Comparison of ENCODE assay signal across 17 cellular contexts in genomic region chr2:28568533-28568932, GRCh38.
DNase-seq lines count a peak whose midpoint lies in the region; ATAC-seq and TF ChIP-seq lines count a peak whose summit lies in the region.
"Had no signal": no experiment of that assay in that cellular context is flagged by ENCODE, and none has a peak within 500 bp of the region (broad histone marks: within the 10 kb centered on the region; RNA-seq: fewer than 3 reads in every experiment).

No MANE protein-coding gene starts in this region.

- H3K4me3 Mint-ChIP-seq in MCF 10A (ENCODE audit: unreplicated experiment): no peak overlapping the region

- DNase-seq in MCF 10A (ENCODE audit: unreplicated experiment) (peak; percentile 28), mammary epithelial cell (no peak), MG63 (peak; percentile 52), gastrocnemius medialis (no peak), AG20443 (ENCODE audit: low spot score) (no peak), NCI-H2107 treated with DMSO at 0.1 percent for 48 hours (lab: John Stamatoyannopoulos, UW; ENCODE audit: unreplicated experiment) (no peak), NCI-H2081 (lab: John Stamatoyannopoulos, UW) (no peak)
- DNase-seq: DMS79 treated with DMSO at 0.1 percent for 48 hours, NCI-H1105, NCI-H1694 treated with DMSO at 0.1 percent for 48 hours, NCI-H774, Right ventricle myocardium superior had no signal

- H3K27me3 ChIP-seq in mammary epithelial cell (ENCODE audit: insufficient read depth, low read length): no peaks in the 10 kb centered on the region
- no peaks in the 10 kb centered on the region for H3K27me3 ChIP-seq in MG63
- no peaks in the 10 kb centered on the region for H3K27me3 ChIP-seq in gastrocnemius medialis

- H3K4me3 ChIP-seq in mammary epithelial cell (replicated peaks in 1 of 3; ENCODE audit: insufficient read depth in 1 of 3, low read depth in 2 of 3, low read length in 3 of 3): no peak overlapping the region
- H3K4me3 ChIP-seq in MG63: no peak overlapping the region
- no peak overlapping the region for H3K4me3 ChIP-seq in gastrocnemius medialis
- H3K4me3 ChIP-seq: HAP-1, SK-N-MC had no signal

- no peaks in the 10 kb centered on the region for H4K20me1 ChIP-seq in mammary epithelial cell (ENCODE audit: insufficient read depth, low read length)

- BruUV-seq in MCF 10A (replicated peaks; lab: Mats Ljungman, UMichigan) (no TSS peak), mammary epithelial cell (replicated peaks; lab: Mats Ljungman, UMichigan) (no TSS peak)

- CTCF ChIA-PET in MCF 10A (lab: Yijun Ruan, JAX) (interaction anchor here (0.7 to 3.3 kb wide), 12 partner anchors 10 to 846 kb away, joined by 3 to 39 read pairs (median 4); partner anchors contain the start of gene PPP1CB), mammary epithelial cell (lab: Charles Lee; ENCODE audit: low non-redundant PET) (no interaction called here)

- POLR2A ChIA-PET in MCF 10A (lab: Yijun Ruan, JAX): interaction anchor here (0.6 to 7.5 kb wide), 10 partner anchors 11 to 826 kb away, joined by 3 to 66 read pairs (median 9); partner anchors contain the start of gene PPP1CB

- H3K9me3 ChIP-seq in mammary epithelial cell (replicated peaks; ENCODE audit: insufficient read depth, low read length) (peaks cover 8% of the 10 kb centered on the region), MG63 (0 out of 2 replicates have a peak, but pooled peaks cover 2% of the 10 kb centered on the region), gastrocnemius medialis (no peaks in the 10 kb centered on the region)

- TF ChIP-seq POLR2A in gastrocnemius medialis (IDR thresholded peaks at IDR 0.05): no peak

- in situ Hi-C loops in mammary epithelial cell (cut with MboI; ENCODE audit: low sequenced_read_pairs in 2 of 2): loop anchor here (5.0 to 10.0 kb wide), 2 partner anchors 184 to 186 kb away; partner anchors contain the start of gene PPP1CB (in 2 of the 2)
- in situ Hi-C loops in gastrocnemius medialis (cut with MboI; ENCODE audit: low sequenced_read_pairs in 4 of 4): loop anchor here in 1 of 4 donors (25.0 kb wide), 1 partner anchor 319 kb away; the partner anchor contains the start of gene WDR43

- no peaks in the 10 kb centered on the region for H3K27me3 Mint-ChIP-seq in MCF 10A (ENCODE audit: insufficient read depth, unreplicated experiment)

- H3K9me3 Mint-ChIP-seq in MCF 10A (ENCODE audit: unreplicated experiment): no peaks in the 10 kb centered on the region

- H3K4me1 ChIP-seq in mammary epithelial cell (ENCODE audit: insufficient read depth, low read length) (peaks cover 24% of the 10 kb centered on the region), gastrocnemius medialis (peaks cover 16 to 19% of the 10 kb centered on the region in 2 donors)

- H3K27ac ChIP-seq in mammary epithelial cell (ENCODE audit: insufficient read depth, low read depth, low read length) (no peak overlapping the region), gastrocnemius medialis (peak overlapping the region; percentile 80 to 89 (median 85))
- H3K27ac ChIP-seq: KMS-11, SK-N-MC had no signal

- 75% methylated on average over 5 of the region's 5 CpGs for WGBS in mammary epithelial cell (ENCODE audit: low coverage, missing lambda C conversion rate)

- peak overlapping the region; percentile 60 for H3K27ac Mint-ChIP-seq in MCF 10A (ENCODE audit: low read depth, unreplicated experiment)

- ATAC-seq in esophagus mucosa: peak; percentile 23
- ATAC-seq in gastrocnemius medialis: peak; percentile 46 to 63
- ATAC-seq: Panc1 had no signal

- peaks cover 7% of the 10 kb centered on the region for H3K36me3 Mint-ChIP-seq in MCF 10A (ENCODE audit: insufficient read depth, unreplicated experiment)

- H3K79me2 ChIP-seq in mammary epithelial cell (ENCODE audit: insufficient read depth, low read length): no peaks in the 10 kb centered on the region

- H3K4me1 Mint-ChIP-seq in MCF 10A (ENCODE audit: insufficient read depth, unreplicated experiment): peaks cover 18% of the 10 kb centered on the region

- no peak overlapping the region for H3K4me2 ChIP-seq in mammary epithelial cell (ENCODE audit: insufficient read depth, low read depth, low read length)
- H3K4me2 ChIP-seq: KMS-11 had no signal

- intact Hi-C loops in MCF 10A (cut with micrococcal nuclease) (loop anchor here (2.0 kb wide), 1 partner anchor 16 kb away; no protein-coding TSS in a partner anchor), mammary epithelial cell (cut with micrococcal nuclease) (loop anchor here (5.0 kb wide), 1 partner anchor 234 kb away; no protein-coding TSS in a partner anchor), gastrocnemius medialis (cut with DNase I; ENCODE audit: low total_unique reads) (loop anchor here (5.0 to 10.0 kb wide), 3 partner anchors 244 to 384 kb away; partner anchors contain the start of genes SPDYA and WDR43)

- no peak overlapping the region for H2AFZ ChIP-seq in mammary epithelial cell (ENCODE audit: low read depth, low read length)

- H3K36me3 ChIP-seq in mammary epithelial cell (ENCODE audit: insufficient read depth, low read length) (no peaks in the 10 kb centered on the region), MG63 (no peaks in the 10 kb centered on the region), gastrocnemius medialis (no peaks in the 10 kb centered on the region)
- H3K36me3 ChIP-seq: HAP-1 had no signal

- dilution Hi-C loops in mammary epithelial cell (cut with HindIII; ENCODE audit: low sequenced_read_pairs): loop anchor here (5.0 kb wide), 1 partner anchor 39 kb away; no protein-coding TSS in a partner anchor

- TF ChIP-seq CTCF in MCF 10A (IDR thresholded peaks at IDR 0.05; ENCODE audit: unreplicated experiment) (no peak), mammary epithelial cell (conservative IDR thresholded peaks at IDR 0.05 in 1 of 2, IDR thresholded peaks at IDR 0.05 in 1 of 2; ENCODE audit: extremely low read depth in 1 of 2, insufficient read depth in 1 of 2, low read depth in 1 of 2, low read length in 2 of 2) (no peak), gastrocnemius medialis (IDR thresholded peaks at IDR 0.05 in 4 of 5, conservative IDR thresholded peaks at IDR 0.05 in 1 of 5) (no peak)

- H3K9ac ChIP-seq in mammary epithelial cell (ENCODE audit: insufficient read depth, low read length): no peak overlapping the region
- H3K9ac ChIP-seq: KMS-11 had no signal

Comparison
In these comparisons a context has a peak if more than half of its experiments do, and no peak if none do; other contexts are left out.
1. DNase-seq: peak in MCF 10A (single experiment) and MG63 (single experiment); none in mammary epithelial cell (single experiment), gastrocnemius medialis (0 of 2), AG20443 (single experiment), NCI-H2107 treated with DMSO at 0.1 percent for 48 hours (single experiment) and NCI-H2081 (0 of 2).